In the genomic region with DNA sequence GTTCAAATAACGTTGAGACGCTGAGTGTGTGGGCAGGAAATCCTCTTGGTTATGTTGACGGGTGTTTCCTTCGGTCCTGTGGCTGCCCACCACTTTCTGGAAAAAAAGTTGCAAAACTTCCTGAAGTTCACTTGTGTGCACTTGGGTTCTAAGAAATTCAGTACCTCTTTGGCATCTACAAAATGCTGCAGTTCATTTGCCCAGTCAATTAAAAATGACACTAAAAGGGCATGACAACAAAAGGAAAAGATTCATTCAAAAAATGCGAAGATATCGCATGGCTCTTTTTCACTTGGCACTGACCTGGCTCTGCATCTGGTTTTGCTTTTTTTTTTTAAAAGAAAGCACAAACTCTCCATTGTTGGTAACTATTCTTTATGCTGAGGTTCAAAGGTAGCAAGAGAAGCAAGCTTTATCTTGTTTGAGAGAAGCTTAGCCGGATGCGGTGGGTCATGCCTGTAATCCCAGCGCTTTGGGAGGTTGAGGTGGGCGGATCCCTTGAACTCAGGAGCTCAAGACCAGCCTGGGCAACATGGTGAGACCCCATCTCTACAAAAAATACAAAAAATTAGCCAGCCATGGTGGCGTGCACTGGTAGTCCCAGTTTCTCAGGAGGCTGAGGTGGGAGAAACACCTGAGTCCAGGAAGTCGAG, we compare ENCODE assay signal across 9 cellular contexts. TPM values are rescaled to one million over a fixed set of nuclear protein-coding genes. Genes with fewer than 3 reads are reported as not detected.
DNase-seq lines count a peak whose midpoint lies in the region; ATAC-seq and TF ChIP-seq lines count a peak whose summit lies in the region.
"Had no signal": no experiment of that assay in that cellular context is flagged by ENCODE, and none has a peak within 500 bp of the region (broad histone marks: within the 10 kb centered on the region; RNA-seq: fewer than 3 reads in every experiment).

No MANE protein-coding gene starts in this region.

- POLR2A ChIA-PET in RWPE1 (lab: Yijun Ruan, JAX; ENCODE audit: low non-redundant PET) = no interaction called here

- no peak overlapping the region; the same call in 1 of the 2 replicates for H3K9ac ChIP-seq in KMS-11

- H3K27ac Mint-ChIP-seq in activated T-helper 2 cell treated with anti-CD3 and anti-CD28 coated beads, Interferon-gamma antibody, Interleukin-2, Interleukin-4, amounts not matched to agents 10 μg/mL and 5 μg/mL and 100 μg/mL, durations not matched to agents 14 hours and 24 hours and 36 hours = peak overlapping the region; percentile 82

- CTCF ChIA-PET in RWPE1 (lab: Yijun Ruan, JAX) = no interaction called here

- H2AFZ ChIP-seq in KMS-11 (ENCODE audit: low read depth) = no peak overlapping the region

- H3K27me3 ChIP-seq in KMS-11 (ENCODE audit: insufficient read depth, low read depth) = no peaks in the 10 kb centered on the region
- no peaks in the 10 kb centered on the region for H3K27me3 ChIP-seq in right lobe of liver
- no peaks in the 10 kb centered on the region for H3K27me3 ChIP-seq in foreskin keratinocyte

- H3K36me3 ChIP-seq in KMS-11 (ENCODE audit: insufficient read depth) = no peaks in the 10 kb centered on the region
- no peaks in the 10 kb centered on the region for H3K36me3 ChIP-seq in right lobe of liver

- H3K4me1 ChIP-seq in KMS-11 (ENCODE audit: low read depth, poor library complexity, severe bottlenecking) (peaks cover 76% of the 10 kb centered on the region), right lobe of liver (peaks cover 0 to 82% (median 35%) of the 10 kb centered on the region in 4 donors), foreskin keratinocyte (peaks cover 6% of the 10 kb centered on the region)

- H3K4me3 ChIP-seq in AG10803 (ENCODE audit: low read length) = no peak overlapping the region
- H3K4me3 ChIP-seq in KMS-11 (IDR thresholded peaks at IDR 0.05; ENCODE audit: insufficient read depth, low read depth, low read length) = no peak overlapping the region
- peak overlapping the region in 1 of 3 donors; percentile 1 for H3K4me3 ChIP-seq in right lobe of liver

- 0 out of 2 replicates have a peak, but pooled peaks cover 7% of the 10 kb centered on the region for H3K79me2 ChIP-seq in KMS-11 (ENCODE audit: insufficient read depth, low read depth)

- no peak for TF ChIP-seq CTCF in AG10803 (conservative IDR thresholded peaks at IDR 0.05; ENCODE audit: low read length)
- no peak for TF ChIP-seq CTCF in KMS-11 (conservative IDR thresholded peaks at IDR 0.05; ENCODE audit: low read depth, low read length)
- no peak for TF ChIP-seq CTCF in right lobe of liver (IDR thresholded peaks at IDR 0.05)
- TF ChIP-seq CTCF in foreskin keratinocyte (conservative IDR thresholded peaks at IDR 0.05) = no peak
- TF ChIP-seq CTCF in RWPE1 (conservative IDR thresholded peaks at IDR 0.05; ENCODE audit: low read depth) = no peak

- DNase-seq in AG10803 (ENCODE audit: low read depth) = peak; percentile 12
- peak; percentile 50 for DNase-seq in activated T-helper 2 cell treated with anti-CD3 and anti-CD28 coated beads, Interferon-gamma antibody, Interleukin-2, Interleukin-4, amounts not matched to agents 10 μg/mL and 5 μg/mL and 100 μg/mL, durations not matched to agents 14 hours and 24 hours and 36 hours (ENCODE audit: low spot score)
- DNase-seq in right lobe of liver = no peak
- DNase-seq in foreskin keratinocyte = no peak
- DNase-seq in RWPE1 (ENCODE audit: low spot score) = no peak
- DNase-seq: islet precursor cell had no signal

- intact Hi-C loops in activated T-helper 2 cell treated with anti-CD3 and anti-CD28 coated beads, Interferon-gamma antibody, Interleukin-2, Interleukin-4, amounts not matched to agents 10 μg/mL and 5 μg/mL and 100 μg/mL, durations not matched to agents 14 hours and 24 hours and 36 hours (cut with micrococcal nuclease) = loop anchor here (1.0 to 5.0 kb wide), 3 partner anchors 12 to 96 kb away; partner anchors contain the start of gene CCDC117
- intact Hi-C loops in right lobe of liver (cut with DNase I) = no loop called here

- peak overlapping the region; percentile 47 for H3K4me2 ChIP-seq in KMS-11

- peak overlapping the region; percentile 62 for H3K27ac ChIP-seq in KMS-11
- peak overlapping the region; percentile 67 to 92 (median 86) for H3K27ac ChIP-seq in right lobe of liver
- no peak overlapping the region for H3K27ac ChIP-seq in foreskin keratinocyte
- no peak overlapping the region for H3K27ac ChIP-seq in RWPE1

- ATAC-seq in right lobe of liver (peak in 1 of 4 donors; percentile 0), GM19035 (IDR thresholded peaks at IDR 0.05; ENCODE audit: unreplicated experiment) (no peak), foreskin keratinocyte (no peak), HG03457 (IDR thresholded peaks at IDR 0.05; ENCODE audit: unreplicated experiment) (no peak)

- 39% methylated on average over 12 of the region's 12 CpGs for WGBS in right lobe of liver (ENCODE audit: insufficient coverage, low coverage, low lambda C conversion rate, missing lambda C conversion rate)

- peaks cover 69% of the 10 kb centered on the region for H3K4me1 Mint-ChIP-seq in activated T-helper 2 cell treated with anti-CD3 and anti-CD28 coated beads, Interferon-gamma antibody, Interleukin-2, Interleukin-4, amounts not matched to agents 10 μg/mL and 5 μg/mL and 100 μg/mL, durations not matched to agents 14 hours and 24 hours and 36 hours (ENCODE audit: low read depth)

- no peak for TF ChIP-seq POLR2A in right lobe of liver (IDR thresholded peaks at IDR 0.05)

- no peaks in the 10 kb centered on the region for H3K9me3 ChIP-seq in right lobe of liver

- H3K4me3 Mint-ChIP-seq in activated T-helper 2 cell treated with anti-CD3 and anti-CD28 coated beads, Interferon-gamma antibody, Interleukin-2, Interleukin-4, amounts not matched to agents 10 μg/mL and 5 μg/mL and 100 μg/mL, durations not matched to agents 14 hours and 24 hours and 36 hours (ENCODE audit: low read depth) = peak overlapping the region; percentile 59

- H4K20me1 ChIP-seq in KMS-11 (ENCODE audit: insufficient read depth) = no peaks in the 10 kb centered on the region

- H3K36me3 Mint-ChIP-seq in activated T-helper 2 cell treated with anti-CD3 and anti-CD28 coated beads, Interferon-gamma antibody, Interleukin-2, Interleukin-4, amounts not matched to agents 10 μg/mL and 5 μg/mL and 100 μg/mL, durations not matched to agents 14 hours and 24 hours and 36 hours (ENCODE audit: low read depth) = peaks cover 54% of the 10 kb centered on the region

- H3K27me3 Mint-ChIP-seq in activated T-helper 2 cell treated with anti-CD3 and anti-CD28 coated beads, Interferon-gamma antibody, Interleukin-2, Interleukin-4, amounts not matched to agents 10 μg/mL and 5 μg/mL and 100 μg/mL, durations not matched to agents 14 hours and 24 hours and 36 hours (ENCODE audit: low read depth) = no peaks in the 10 kb centered on the region

- H3K9me3 Mint-ChIP-seq in activated T-helper 2 cell treated with anti-CD3 and anti-CD28 coated beads, Interferon-gamma antibody, Interleukin-2, Interleukin-4, amounts not matched to agents 10 μg/mL and 5 μg/mL and 100 μg/mL, durations not matched to agents 14 hours and 24 hours and 36 hours = no peaks in the 10 kb centered on the region

RNA-seq across cellular contexts. Expression of gene XBP1, which starts 10.6 kb away (rescaled TPM):
- total RNA-seq in activated T-helper 2 cell treated with anti-CD3 and anti-CD28 coated beads, Interferon-gamma antibody, Interleukin-2, Interleukin-4, amounts not matched to agents 10 μg/mL and 5 μg/mL and 100 μg/mL, durations not matched to agents 14 hours and 24 hours and 36 hours = 146 and 152 TPM in 2 replicates
- total RNA-seq in right lobe of liver (100 to 1,000 TPM; 298 to 624 (median 414) TPM), foreskin keratinocyte (107 and 139 TPM in 2 replicates)
- polyA plus RNA-seq in foreskin keratinocyte = 88.5 and 106 TPM in 2 replicates

RNA-seq across cellular contexts. Expression of gene CCDC117, which starts 38.5 kb away (rescaled TPM):
- 33.9 and 38.6 TPM in 2 replicates for total RNA-seq in activated T-helper 2 cell treated with anti-CD3 and anti-CD28 coated beads, Interferon-gamma antibody, Interleukin-2, Interleukin-4, amounts not matched to agents 10 μg/mL and 5 μg/mL and 100 μg/mL, durations not matched to agents 14 hours and 24 hours and 36 hours
- total RNA-seq in right lobe of liver (10 to 100 TPM; 15.3 to 24.4 (median 18.0) TPM), foreskin keratinocyte (12.6 and 15.4 TPM in 2 replicates)
- 4.5 and 6.2 TPM in 2 replicates for polyA plus RNA-seq in foreskin keratinocyte

Comparison
In these comparisons a context has a peak if more than half of its experiments do, and no peak if none do; other contexts are left out.
1. DNase-seq: peak in AG10803 (single experiment) and activated T-helper 2 cell treated with anti-CD3 and anti-CD28 coated beads, Interferon-gamma antibody, Interleukin-2, Interleukin-4, amounts not matched to agents 10 μg/mL and 5 μg/mL and 100 μg/mL, durations not matched to agents 14 hours and 24 hours and 36 hours (single experiment); none in right lobe of liver (0 of 3), foreskin keratinocyte (0 of 2) and RWPE1 (single experiment).
2. H3K27ac ChIP-seq: peak in KMS-11 (single experiment) and right lobe of liver (3 of 3); none in foreskin keratinocyte (single experiment) and RWPE1 (single experiment).